In the genomic region with DNA sequence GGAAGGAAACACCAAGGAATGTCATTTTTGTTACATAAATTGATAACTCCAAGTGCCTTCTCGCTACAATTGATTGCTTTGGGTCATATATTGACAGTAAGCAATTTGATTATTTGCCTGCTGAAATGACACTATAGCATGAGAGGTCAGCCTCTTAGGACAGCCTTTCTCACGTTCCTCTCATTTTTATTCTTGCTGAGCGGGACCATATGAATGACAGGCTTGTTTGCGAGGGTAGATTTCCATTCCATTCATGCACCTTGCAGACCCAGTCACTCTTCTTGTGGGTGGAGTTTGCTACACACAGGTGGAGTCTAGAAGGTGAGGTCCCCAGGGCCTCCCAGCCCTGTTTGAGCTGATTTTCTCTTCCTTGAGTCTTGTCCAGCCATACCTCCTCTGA, we compare ENCODE assay signal across 1 cellular context.
TF ChIP-seq lines count a peak whose summit lies in the region.

No MANE protein-coding gene starts in this region.

TF ChIP-seq in HepG2, 621 proteins besides CTCF, POLR2A, EP300 and RAD21 (continued from another document):
- TF ChIP-seq, protein P1, sequence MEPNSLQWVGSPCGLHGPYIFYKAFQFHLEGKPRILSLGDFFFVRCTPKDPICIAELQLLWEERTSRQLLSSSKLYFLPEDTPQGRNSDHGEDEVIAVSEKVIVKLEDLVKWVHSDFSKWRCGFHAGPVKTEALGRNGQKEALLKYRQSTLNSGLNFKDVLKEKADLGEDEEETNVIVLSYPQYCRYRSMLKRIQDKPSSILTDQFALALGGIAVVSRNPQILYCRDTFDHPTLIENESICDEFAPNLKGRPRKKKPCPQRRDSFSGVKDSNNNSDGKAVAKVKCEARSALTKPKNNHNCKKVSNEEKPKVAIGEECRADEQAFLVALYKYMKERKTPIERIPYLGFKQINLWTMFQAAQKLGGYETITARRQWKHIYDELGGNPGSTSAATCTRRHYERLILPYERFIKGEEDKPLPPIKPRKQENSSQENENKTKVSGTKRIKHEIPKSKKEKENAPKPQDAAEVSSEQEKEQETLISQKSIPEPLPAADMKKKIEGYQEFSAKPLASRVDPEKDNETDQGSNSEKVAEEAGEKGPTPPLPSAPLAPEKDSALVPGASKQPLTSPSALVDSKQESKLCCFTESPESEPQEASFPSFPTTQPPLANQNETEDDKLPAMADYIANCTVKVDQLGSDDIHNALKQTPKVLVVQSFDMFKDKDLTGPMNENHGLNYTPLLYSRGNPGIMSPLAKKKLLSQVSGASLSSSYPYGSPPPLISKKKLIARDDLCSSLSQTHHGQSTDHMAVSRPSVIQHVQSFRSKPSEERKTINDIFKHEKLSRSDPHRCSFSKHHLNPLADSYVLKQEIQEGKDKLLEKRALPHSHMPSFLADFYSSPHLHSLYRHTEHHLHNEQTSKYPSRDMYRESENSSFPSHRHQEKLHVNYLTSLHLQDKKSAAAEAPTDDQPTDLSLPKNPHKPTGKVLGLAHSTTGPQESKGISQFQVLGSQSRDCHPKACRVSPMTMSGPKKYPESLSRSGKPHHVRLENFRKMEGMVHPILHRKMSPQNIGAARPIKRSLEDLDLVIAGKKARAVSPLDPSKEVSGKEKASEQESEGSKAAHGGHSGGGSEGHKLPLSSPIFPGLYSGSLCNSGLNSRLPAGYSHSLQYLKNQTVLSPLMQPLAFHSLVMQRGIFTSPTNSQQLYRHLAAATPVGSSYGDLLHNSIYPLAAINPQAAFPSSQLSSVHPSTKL (CRISPR knock-in tag; IDR thresholded peaks at IDR 0.05) = no peak
- TF ChIP-seq, protein P2, sequence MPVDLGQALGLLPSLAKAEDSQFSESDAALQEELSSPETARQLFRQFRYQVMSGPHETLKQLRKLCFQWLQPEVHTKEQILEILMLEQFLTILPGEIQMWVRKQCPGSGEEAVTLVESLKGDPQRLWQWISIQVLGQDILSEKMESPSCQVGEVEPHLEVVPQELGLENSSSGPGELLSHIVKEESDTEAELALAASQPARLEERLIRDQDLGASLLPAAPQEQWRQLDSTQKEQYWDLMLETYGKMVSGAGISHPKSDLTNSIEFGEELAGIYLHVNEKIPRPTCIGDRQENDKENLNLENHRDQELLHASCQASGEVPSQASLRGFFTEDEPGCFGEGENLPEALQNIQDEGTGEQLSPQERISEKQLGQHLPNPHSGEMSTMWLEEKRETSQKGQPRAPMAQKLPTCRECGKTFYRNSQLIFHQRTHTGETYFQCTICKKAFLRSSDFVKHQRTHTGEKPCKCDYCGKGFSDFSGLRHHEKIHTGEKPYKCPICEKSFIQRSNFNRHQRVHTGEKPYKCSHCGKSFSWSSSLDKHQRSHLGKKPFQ (CRISPR knock-in tag; IDR thresholded peaks at IDR 0.05; ENCODE audit: insufficient replicate concordance) = no peak
- TF ChIP-seq GPN1 (CRISPR knock-in tag; IDR thresholded peaks at IDR 0.05; ENCODE audit: borderline replicate concordance) (no peak), ZNF335 (CRISPR knock-in tag; IDR thresholded peaks at IDR 0.05) (no peak), ZNF543 (CRISPR knock-in tag; IDR thresholded peaks at IDR 0.05) (no peak), HMG20A (CRISPR knock-in tag; IDR thresholded peaks at IDR 0.05; ENCODE audit: borderline replicate concordance) (0 out of 2 replicates have a peak, but pooled peaks have one; percentile 1), KAT7 (CRISPR knock-in tag; IDR thresholded peaks at IDR 0.05; ENCODE audit: borderline replicate concordance) (no peak), SIN3B (IDR thresholded peaks at IDR 0.05; ENCODE audit: low read length) (no peak), PITX1 (CRISPR knock-in tag; IDR thresholded peaks at IDR 0.05) (no peak), RXRA (CRISPR knock-in tag; IDR thresholded peaks at IDR 0.05) (no peak), MTF2 (CRISPR knock-in tag; IDR thresholded peaks at IDR 0.05; ENCODE audit: borderline replicate concordance) (no peak), ZNF766 (CRISPR knock-in tag; IDR thresholded peaks at IDR 0.05; ENCODE audit: borderline replicate concordance) (no peak), SRSF9 (IDR thresholded peaks at IDR 0.05; ENCODE audit: borderline replicate concordance, insufficient read depth, low read depth, low read length, poor library complexity, severe bottlenecking) (no peak), HMG20B (CRISPR knock-in tag; conservative IDR thresholded peaks at IDR 0.05) (no peak), MEF2D (CRISPR knock-in tag; IDR thresholded peaks at IDR 0.05) (0 out of 2 replicates have a peak, but pooled peaks have one; percentile 8), HDAC2 (CRISPR knock-in tag; IDR thresholded peaks at IDR 0.05) (no peak), ZNF12 (CRISPR knock-in tag; IDR thresholded peaks at IDR 0.05) (0 out of 2 replicates have a peak, but pooled peaks have one; percentile 6), AGO1 (IDR thresholded peaks at IDR 0.05; ENCODE audit: low read depth, low read length, poor library complexity, severe bottlenecking) (no peak), TARDBP (CRISPR knock-in tag; IDR thresholded peaks at IDR 0.05) (no peak), STAT5B (CRISPR knock-in tag; IDR thresholded peaks at IDR 0.05) (no peak), ZNF816 (CRISPR knock-in tag; IDR thresholded peaks at IDR 0.05; ENCODE audit: borderline replicate concordance) (no peak), JUN (CRISPR knock-in tag; IDR thresholded peaks at IDR 0.05) (no peak), ZNF547 (CRISPR knock-in tag; IDR thresholded peaks at IDR 0.05) (no peak), ZFP41 (CRISPR knock-in tag; IDR thresholded peaks at IDR 0.05; ENCODE audit: borderline replicate concordance) (no peak), ZNF451 (CRISPR knock-in tag; IDR thresholded peaks at IDR 0.05) (no peak), ISL2 (CRISPR knock-in tag; IDR thresholded peaks at IDR 0.05) (peak; percentile 16; the same call in 1 of the 2 replicates), NFE2L2 (IDR thresholded peaks at IDR 0.05; ENCODE audit: low read length) (no peak)
- TF ChIP-seq, protein P3, sequence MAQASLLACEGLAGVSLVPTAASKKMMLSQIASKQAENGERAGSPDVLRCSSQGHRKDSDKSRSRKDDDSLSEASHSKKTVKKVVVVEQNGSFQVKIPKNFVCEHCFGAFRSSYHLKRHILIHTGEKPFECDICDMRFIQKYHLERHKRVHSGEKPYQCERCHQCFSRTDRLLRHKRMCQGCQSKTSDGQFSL (CRISPR knock-in tag; IDR thresholded peaks at IDR 0.05) = no peak
- TF ChIP-seq, protein P4, sequence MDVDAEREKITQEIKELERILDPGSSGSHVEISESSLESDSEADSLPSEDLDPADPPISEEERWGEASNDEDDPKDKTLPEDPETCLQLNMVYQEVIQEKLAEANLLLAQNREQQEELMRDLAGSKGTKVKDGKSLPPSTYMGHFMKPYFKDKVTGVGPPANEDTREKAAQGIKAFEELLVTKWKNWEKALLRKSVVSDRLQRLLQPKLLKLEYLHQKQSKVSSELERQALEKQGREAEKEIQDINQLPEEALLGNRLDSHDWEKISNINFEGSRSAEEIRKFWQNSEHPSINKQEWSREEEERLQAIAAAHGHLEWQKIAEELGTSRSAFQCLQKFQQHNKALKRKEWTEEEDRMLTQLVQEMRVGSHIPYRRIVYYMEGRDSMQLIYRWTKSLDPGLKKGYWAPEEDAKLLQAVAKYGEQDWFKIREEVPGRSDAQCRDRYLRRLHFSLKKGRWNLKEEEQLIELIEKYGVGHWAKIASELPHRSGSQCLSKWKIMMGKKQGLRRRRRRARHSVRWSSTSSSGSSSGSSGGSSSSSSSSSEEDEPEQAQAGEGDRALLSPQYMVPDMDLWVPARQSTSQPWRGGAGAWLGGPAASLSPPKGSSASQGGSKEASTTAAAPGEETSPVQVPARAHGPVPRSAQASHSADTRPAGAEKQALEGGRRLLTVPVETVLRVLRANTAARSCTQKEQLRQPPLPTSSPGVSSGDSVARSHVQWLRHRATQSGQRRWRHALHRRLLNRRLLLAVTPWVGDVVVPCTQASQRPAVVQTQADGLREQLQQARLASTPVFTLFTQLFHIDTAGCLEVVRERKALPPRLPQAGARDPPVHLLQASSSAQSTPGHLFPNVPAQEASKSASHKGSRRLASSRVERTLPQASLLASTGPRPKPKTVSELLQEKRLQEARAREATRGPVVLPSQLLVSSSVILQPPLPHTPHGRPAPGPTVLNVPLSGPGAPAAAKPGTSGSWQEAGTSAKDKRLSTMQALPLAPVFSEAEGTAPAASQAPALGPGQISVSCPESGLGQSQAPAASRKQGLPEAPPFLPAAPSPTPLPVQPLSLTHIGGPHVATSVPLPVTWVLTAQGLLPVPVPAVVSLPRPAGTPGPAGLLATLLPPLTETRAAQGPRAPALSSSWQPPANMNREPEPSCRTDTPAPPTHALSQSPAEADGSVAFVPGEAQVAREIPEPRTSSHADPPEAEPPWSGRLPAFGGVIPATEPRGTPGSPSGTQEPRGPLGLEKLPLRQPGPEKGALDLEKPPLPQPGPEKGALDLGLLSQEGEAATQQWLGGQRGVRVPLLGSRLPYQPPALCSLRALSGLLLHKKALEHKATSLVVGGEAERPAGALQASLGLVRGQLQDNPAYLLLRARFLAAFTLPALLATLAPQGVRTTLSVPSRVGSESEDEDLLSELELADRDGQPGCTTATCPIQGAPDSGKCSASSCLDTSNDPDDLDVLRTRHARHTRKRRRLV (CRISPR knock-in tag; IDR thresholded peaks at IDR 0.05) = no peak
- TF ChIP-seq, protein P5, sequence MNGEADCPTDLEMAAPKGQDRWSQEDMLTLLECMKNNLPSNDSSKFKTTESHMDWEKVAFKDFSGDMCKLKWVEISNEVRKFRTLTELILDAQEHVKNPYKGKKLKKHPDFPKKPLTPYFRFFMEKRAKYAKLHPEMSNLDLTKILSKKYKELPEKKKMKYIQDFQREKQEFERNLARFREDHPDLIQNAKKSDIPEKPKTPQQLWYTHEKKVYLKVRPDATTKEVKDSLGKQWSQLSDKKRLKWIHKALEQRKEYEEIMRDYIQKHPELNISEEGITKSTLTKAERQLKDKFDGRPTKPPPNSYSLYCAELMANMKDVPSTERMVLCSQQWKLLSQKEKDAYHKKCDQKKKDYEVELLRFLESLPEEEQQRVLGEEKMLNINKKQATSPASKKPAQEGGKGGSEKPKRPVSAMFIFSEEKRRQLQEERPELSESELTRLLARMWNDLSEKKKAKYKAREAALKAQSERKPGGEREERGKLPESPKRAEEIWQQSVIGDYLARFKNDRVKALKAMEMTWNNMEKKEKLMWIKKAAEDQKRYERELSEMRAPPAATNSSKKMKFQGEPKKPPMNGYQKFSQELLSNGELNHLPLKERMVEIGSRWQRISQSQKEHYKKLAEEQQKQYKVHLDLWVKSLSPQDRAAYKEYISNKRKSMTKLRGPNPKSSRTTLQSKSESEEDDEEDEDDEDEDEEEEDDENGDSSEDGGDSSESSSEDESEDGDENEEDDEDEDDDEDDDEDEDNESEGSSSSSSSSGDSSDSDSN (CRISPR knock-in tag; IDR thresholded peaks at IDR 0.05) = peak; percentile 5; the same call in 1 of the 2 replicates
- TF ChIP-seq, protein P6, sequence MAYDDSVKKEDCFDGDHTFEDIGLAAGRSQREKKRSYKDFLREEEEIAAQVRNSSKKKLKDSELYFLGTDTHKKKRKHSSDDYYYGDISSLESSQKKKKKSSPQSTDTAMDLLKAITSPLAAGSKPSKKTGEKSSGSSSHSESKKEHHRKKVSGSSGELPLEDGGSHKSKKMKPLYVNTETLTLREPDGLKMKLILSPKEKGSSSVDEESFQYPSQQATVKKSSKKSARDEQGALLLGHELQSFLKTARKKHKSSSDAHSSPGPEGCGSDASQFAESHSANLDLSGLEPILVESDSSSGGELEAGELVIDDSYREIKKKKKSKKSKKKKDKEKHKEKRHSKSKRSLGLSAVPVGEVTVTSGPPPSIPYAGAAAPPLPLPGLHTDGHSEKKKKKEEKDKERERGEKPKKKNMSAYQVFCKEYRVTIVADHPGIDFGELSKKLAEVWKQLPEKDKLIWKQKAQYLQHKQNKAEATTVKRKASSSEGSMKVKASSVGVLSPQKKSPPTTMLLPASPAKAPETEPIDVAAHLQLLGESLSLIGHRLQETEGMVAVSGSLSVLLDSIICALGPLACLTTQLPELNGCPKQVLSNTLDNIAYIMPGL (CRISPR knock-in tag; IDR thresholded peaks at IDR 0.05; ENCODE audit: borderline replicate concordance in 1 of 2, low read depth in 1 of 2) = no peak
- TF ChIP-seq, protein P7, sequence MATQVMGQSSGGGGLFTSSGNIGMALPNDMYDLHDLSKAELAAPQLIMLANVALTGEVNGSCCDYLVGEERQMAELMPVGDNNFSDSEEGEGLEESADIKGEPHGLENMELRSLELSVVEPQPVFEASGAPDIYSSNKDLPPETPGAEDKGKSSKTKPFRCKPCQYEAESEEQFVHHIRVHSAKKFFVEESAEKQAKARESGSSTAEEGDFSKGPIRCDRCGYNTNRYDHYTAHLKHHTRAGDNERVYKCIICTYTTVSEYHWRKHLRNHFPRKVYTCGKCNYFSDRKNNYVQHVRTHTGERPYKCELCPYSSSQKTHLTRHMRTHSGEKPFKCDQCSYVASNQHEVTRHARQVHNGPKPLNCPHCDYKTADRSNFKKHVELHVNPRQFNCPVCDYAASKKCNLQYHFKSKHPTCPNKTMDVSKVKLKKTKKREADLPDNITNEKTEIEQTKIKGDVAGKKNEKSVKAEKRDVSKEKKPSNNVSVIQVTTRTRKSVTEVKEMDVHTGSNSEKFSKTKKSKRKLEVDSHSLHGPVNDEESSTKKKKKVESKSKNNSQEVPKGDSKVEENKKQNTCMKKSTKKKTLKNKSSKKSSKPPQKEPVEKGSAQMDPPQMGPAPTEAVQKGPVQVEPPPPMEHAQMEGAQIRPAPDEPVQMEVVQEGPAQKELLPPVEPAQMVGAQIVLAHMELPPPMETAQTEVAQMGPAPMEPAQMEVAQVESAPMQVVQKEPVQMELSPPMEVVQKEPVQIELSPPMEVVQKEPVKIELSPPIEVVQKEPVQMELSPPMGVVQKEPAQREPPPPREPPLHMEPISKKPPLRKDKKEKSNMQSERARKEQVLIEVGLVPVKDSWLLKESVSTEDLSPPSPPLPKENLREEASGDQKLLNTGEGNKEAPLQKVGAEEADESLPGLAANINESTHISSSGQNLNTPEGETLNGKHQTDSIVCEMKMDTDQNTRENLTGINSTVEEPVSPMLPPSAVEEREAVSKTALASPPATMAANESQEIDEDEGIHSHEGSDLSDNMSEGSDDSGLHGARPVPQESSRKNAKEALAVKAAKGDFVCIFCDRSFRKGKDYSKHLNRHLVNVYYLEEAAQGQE (IDR thresholded peaks at IDR 0.05; ENCODE audit: borderline replicate concordance in 1 of 2, low read depth in 1 of 2, low read length in 2 of 2) = no peak
- TF ChIP-seq, protein P8, sequence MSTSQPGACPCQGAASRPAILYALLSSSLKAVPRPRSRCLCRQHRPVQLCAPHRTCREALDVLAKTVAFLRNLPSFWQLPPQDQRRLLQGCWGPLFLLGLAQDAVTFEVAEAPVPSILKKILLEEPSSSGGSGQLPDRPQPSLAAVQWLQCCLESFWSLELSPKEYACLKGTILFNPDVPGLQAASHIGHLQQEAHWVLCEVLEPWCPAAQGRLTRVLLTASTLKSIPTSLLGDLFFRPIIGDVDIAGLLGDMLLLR (CRISPR knock-in tag; IDR thresholded peaks at IDR 0.05) = no peak
- TF ChIP-seq, protein P9, sequence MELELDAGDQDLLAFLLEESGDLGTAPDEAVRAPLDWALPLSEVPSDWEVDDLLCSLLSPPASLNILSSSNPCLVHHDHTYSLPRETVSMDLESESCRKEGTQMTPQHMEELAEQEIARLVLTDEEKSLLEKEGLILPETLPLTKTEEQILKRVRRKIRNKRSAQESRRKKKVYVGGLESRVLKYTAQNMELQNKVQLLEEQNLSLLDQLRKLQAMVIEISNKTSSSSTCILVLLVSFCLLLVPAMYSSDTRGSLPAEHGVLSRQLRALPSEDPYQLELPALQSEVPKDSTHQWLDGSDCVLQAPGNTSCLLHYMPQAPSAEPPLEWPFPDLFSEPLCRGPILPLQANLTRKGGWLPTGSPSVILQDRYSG (CRISPR knock-in tag; IDR thresholded peaks at IDR 0.05) = no peak
